Comparison of ENCODE assay signal across 15 cellular contexts in genomic region chr1:78339490-78339889, GRCh38.
DNase-seq lines count a peak whose midpoint lies in the region; ATAC-seq, FAIRE-seq and TF ChIP-seq lines count a peak whose summit lies in the region.
"Had no signal": no experiment of that assay in that cellular context is flagged by ENCODE, and none has a peak within 500 bp of the region (broad histone marks: within the 10 kb centered on the region; RNA-seq: fewer than 3 reads in every experiment).

No MANE protein-coding gene starts in this region.

- peak overlapping the region; percentile 63 for H3K4me2 ChIP-seq in astrocyte (ENCODE audit: low read length)
- H3K4me2 ChIP-seq: BLaER1 had no signal

- H4K20me1 ChIP-seq in astrocyte (ENCODE audit: insufficient read depth, low read length) = no peaks in the 10 kb centered on the region
- H4K20me1 ChIP-seq: BLaER1 had no signal

- H3K9me3 ChIP-seq in astrocyte (ENCODE audit: insufficient read depth, low read depth, low read length) = no peaks in the 10 kb centered on the region
- H3K9me3 ChIP-seq: BLaER1 had no signal

- DNase-seq in AG08396 (ENCODE audit: low spot score) (peak; percentile 24), HPDE6-E6E7 (ENCODE audit: extremely low spot score) (peak; percentile 5), astrocyte (ENCODE audit: low read depth) (peak; percentile 78), hepatic stellate cell (ENCODE audit: low spot score) (peak; percentile 6), NCI-H187 treated with DMSO at 0.1 percent for 48 hours (lab: John Stamatoyannopoulos, UW) (no peak), putamen (ENCODE audit: low spot score) (no peak), DMS 273 (lab: John Stamatoyannopoulos, UW; ENCODE audit: unreplicated experiment) (no peak)
- DNase-seq: activated CD8-positive, alpha-beta memory T cell treated with anti-CD3 and anti-CD28 coated beads, Interleukin-2, amount 10 ng/mL, durations not matched to agents 7 days and 5 days; effector memory CD8-positive, alpha-beta T cell; NCI-H446; stimulated activated naive CD4-positive, alpha-beta T cell had no signal

- no peak for ATAC-seq in GM18498 (IDR thresholded peaks at IDR 0.05; ENCODE audit: unreplicated experiment)
- ATAC-seq: activated CD8-positive, alpha-beta memory T cell treated with anti-CD3 and anti-CD28 coated beads, Interleukin-2, amount 10 ng/mL, durations not matched to agents 7 days and 5 days; effector memory CD8-positive, alpha-beta T cell had no signal

- H3K27me3 Mint-ChIP-seq in astrocyte (ENCODE audit: low read depth, unreplicated experiment) = peaks cover 6% of the 10 kb centered on the region
- H3K27me3 Mint-ChIP-seq: activated CD8-positive, alpha-beta memory T cell treated with anti-CD3 and anti-CD28 coated beads, Interleukin-2, amount 10 ng/mL, durations not matched to agents 7 days and 5 days; effector memory CD8-positive, alpha-beta T cell had no signal

- peaks cover 5% of the 10 kb centered on the region for H3K9me3 Mint-ChIP-seq in astrocyte (ENCODE audit: unreplicated experiment)

- peak overlapping the region; percentile 86 for H3K27ac ChIP-seq in astrocyte (ENCODE audit: low read depth, low read length)
- H3K27ac ChIP-seq: BLaER1, parathyroid adenoma had no signal

- peak overlapping the region; percentile 29 for H3K27ac Mint-ChIP-seq in astrocyte (ENCODE audit: unreplicated experiment)
- H3K27ac Mint-ChIP-seq: activated CD8-positive, alpha-beta memory T cell treated with anti-CD3 and anti-CD28 coated beads, Interleukin-2, amount 10 ng/mL, durations not matched to agents 7 days and 5 days; effector memory CD8-positive, alpha-beta T cell had no signal

- H3K79me2 ChIP-seq in astrocyte (ENCODE audit: insufficient read depth, low read length) = no peaks in the 10 kb centered on the region
- H3K79me2 ChIP-seq: parathyroid adenoma had no signal

- H2AFZ ChIP-seq in astrocyte (ENCODE audit: low read depth, low read length) = peak overlapping the region; percentile 7
- H2AFZ ChIP-seq: parathyroid adenoma had no signal

- no peaks in the 10 kb centered on the region for H3K27me3 ChIP-seq in astrocyte (ENCODE audit: insufficient read depth, low read length)
- H3K27me3 ChIP-seq: BLaER1 had no signal

- TF ChIP-seq CTCF in astrocyte (IDR thresholded peaks at IDR 0.05; ENCODE audit: insufficient read depth, low read depth, low read length) = no peak

- H3K36me3 Mint-ChIP-seq in astrocyte (ENCODE audit: low read depth, unreplicated experiment) = no peaks in the 10 kb centered on the region
- H3K36me3 Mint-ChIP-seq: activated CD8-positive, alpha-beta memory T cell treated with anti-CD3 and anti-CD28 coated beads, Interleukin-2, amount 10 ng/mL, durations not matched to agents 7 days and 5 days had no signal

- no peak overlapping the region for H3K4me3 Mint-ChIP-seq in astrocyte (ENCODE audit: unreplicated experiment)
- H3K4me3 Mint-ChIP-seq: activated CD8-positive, alpha-beta memory T cell treated with anti-CD3 and anti-CD28 coated beads, Interleukin-2, amount 10 ng/mL, durations not matched to agents 7 days and 5 days; effector memory CD8-positive, alpha-beta T cell had no signal

- H3K4me1 Mint-ChIP-seq in astrocyte (ENCODE audit: low read depth, unreplicated experiment) = peaks cover 15% of the 10 kb centered on the region
- H3K4me1 Mint-ChIP-seq: activated CD8-positive, alpha-beta memory T cell treated with anti-CD3 and anti-CD28 coated beads, Interleukin-2, amount 10 ng/mL, durations not matched to agents 7 days and 5 days had no signal

- H3K36me3 ChIP-seq in astrocyte (ENCODE audit: insufficient read depth, low read length) = no peaks in the 10 kb centered on the region
- H3K36me3 ChIP-seq: BLaER1 had no signal

- peak; percentile 64 for FAIRE-seq in astrocyte (lab: Jason Lieb, UNC)
- FAIRE-seq: G401.6 had no signal

- peak overlapping the region; percentile 22 for H3K9ac ChIP-seq in astrocyte (ENCODE audit: low read length)
- H3K9ac ChIP-seq: BLaER1, parathyroid adenoma had no signal

- H3K4me1 ChIP-seq in astrocyte (ENCODE audit: insufficient read depth, low read length) = peaks cover 15% of the 10 kb centered on the region
- H3K4me1 ChIP-seq: BLaER1, parathyroid adenoma had no signal

- H3K4me3 ChIP-seq in astrocyte (ENCODE audit: insufficient read depth, low read depth, low read length) = no peak overlapping the region
- H3K4me3 ChIP-seq: BLaER1 had no signal

Comparison
In these comparisons a context has a peak if more than half of its experiments do, and no peak if none do; other contexts are left out.
1. DNase-seq: peak in AG08396 (single experiment), HPDE6-E6E7 (single experiment), astrocyte (single experiment) and hepatic stellate cell (single experiment); none in NCI-H187 treated with DMSO at 0.1 percent for 48 hours (single experiment), putamen (single experiment) and DMS 273 (single experiment).